ENCODE assay signal across 29 cellular contexts in genomic region chr5:157451806-157452205, GRCh38. TPM values are rescaled to one million over a fixed set of nuclear protein-coding genes. Genes with fewer than 3 reads are reported as not detected.
"Had no signal": no experiment of that assay in that cellular context is flagged by ENCODE, and none has a peak within 500 bp of the region (broad histone marks: within the 10 kb centered on the region; RNA-seq: fewer than 3 reads in every experiment).

No MANE protein-coding gene starts in this region.

- ATAC-seq: activated CD4-positive, CD25-positive, alpha-beta regulatory T cell treated with anti-CD3 and anti-CD28 coated beads, Interleukin-2, amount 50 U/mL, for 24 hours; foreskin keratinocyte; heart left ventricle; left cardiac atrium; left ventricle myocardium superior; pancreas; right cardiac atrium had no signal

- H3K27me3 ChIP-seq: ascending aorta, esophagus muscularis mucosa, foreskin keratinocyte, heart left ventricle, pancreas, uterus had no signal

- H3K9me3 ChIP-seq: ascending aorta, esophagus muscularis mucosa, heart left ventricle, pancreas, thoracic aorta, uterus had no signal

- DNase-seq: activated CD4-positive, alpha-beta T cell treated with anti-CD3 and anti-CD28 coated beads for 48 hours; activated CD4-positive, alpha-beta T cell treated with anti-CD3 and anti-CD28 coated beads, Interleukin-2, amount 50 U/mL, for 48 hours; activated CD8-positive, alpha-beta memory T cell treated with anti-CD3 and anti-CD28 coated beads, Interleukin-2, amount 50 U/mL, for 48 hours; activated gamma-delta T cell; activated naive CD4-positive, alpha-beta T cell treated with anti-CD3 and anti-CD28 coated beads, Interleukin-2, amount 10 ng/mL, durations not matched to agents 7 days and 5 days; activated naive CD8-positive, alpha-beta T cell treated with anti-CD3 and anti-CD28 coated beads, Interleukin-2, amount 10 ng/mL, durations not matched to agents 7 days and 5 days; activated T-cell treated with anti-CD3 and anti-CD28 coated beads, Interleukin-2, amount 50 U/mL, for 24 hours; caudate nucleus; effector CD4-positive, alpha-beta T cell; foreskin keratinocyte; heart left ventricle; left cardiac atrium; left ventricle myocardium superior; mammary epithelial cell; naive B cell; nephron progenitor cell; pancreas; right cardiac atrium; stimulated activated CD4-positive, alpha-beta T cell treated with anti-CD3 and anti-CD28 coated beads, Interleukin-2, amount 100 ng/mL, for 48 hours; stimulated activated naive CD4-positive, alpha-beta T cell treated with Interleukin-2 at 50 U/mL for 16 hours; T-helper 9 cell; trophoblast cell; uterus had no signal

- H3K4me1 ChIP-seq: pancreas, uterus had no signal

- H3K4me3 ChIP-seq: ascending aorta, esophagus muscularis mucosa, heart left ventricle, pancreas, thoracic aorta, uterus had no signal

- H3K27ac ChIP-seq: ascending aorta, esophagus muscularis mucosa, foreskin keratinocyte, heart left ventricle, pancreas, thoracic aorta, uterus, VCaP had no signal

- H3K36me3 ChIP-seq: ascending aorta, esophagus muscularis mucosa, heart left ventricle, pancreas, thoracic aorta, uterus had no signal

RNA-seq across cellular contexts. Expression of gene NIPAL4, which starts 8.2 kb away (rescaled TPM):
- total RNA-seq: activated naive CD8-positive, alpha-beta T cell treated with anti-CD3 and anti-CD28 coated beads, Interleukin-2, amount 10 ng/mL, durations not matched to agents 7 days and 5 days; ascending aorta; left ventricle myocardium superior; pancreas; pulmonary artery endothelial cell had no signal
